ENCODE assay signal across 8 cellular contexts in genomic region chr22:28829358-28830181, GRCh38. TPM values are rescaled to one million over a fixed set of nuclear protein-coding genes. Genes with fewer than 3 reads are reported as not detected.
A peak's percentile ranks its signal among the peaks of the same experiment; 100 is the strongest.
DNase-seq lines count a peak whose midpoint lies in the region; ATAC-seq and TF ChIP-seq lines count a peak whose summit lies in the region.

No MANE protein-coding gene starts in this region.

- dilution Hi-C loops in mammary epithelial cell (cut with HindIII; ENCODE audit: low sequenced_read_pairs), result no loop called here

- H3K36me3 ChIP-seq in mammary epithelial cell (ENCODE audit: insufficient read depth, low read length), result no peaks in the 10 kb centered on the region

- H3K4me1 ChIP-seq in mammary epithelial cell (ENCODE audit: insufficient read depth, low read length), result no peaks in the 10 kb centered on the region

- in situ Hi-C loops in mammary epithelial cell (cut with MboI; ENCODE audit: low sequenced_read_pairs in 2 of 2), result loop anchor here (5.0 to 25.0 kb wide), 2 partner anchors 227 to 767 kb away; no protein-coding TSS in a partner anchor

- no peak overlapping the region for H2AFZ ChIP-seq in mammary epithelial cell (ENCODE audit: low read depth, low read length)

- no TSS peak for BruUV-seq in mammary epithelial cell (replicated peaks; lab: Mats Ljungman, UMichigan)

- H3K9me3 ChIP-seq in mammary epithelial cell (replicated peaks; ENCODE audit: insufficient read depth, low read length), result no peaks in the 10 kb centered on the region

- H3K27ac ChIP-seq in VCaP, result peak overlapping the region; percentile 23; the same call in 1 of the 2 replicates
- no peak overlapping the region for H3K27ac ChIP-seq in mammary epithelial cell (ENCODE audit: insufficient read depth, low read depth, low read length)

- H3K9ac ChIP-seq in mammary epithelial cell (ENCODE audit: insufficient read depth, low read length), result no peak overlapping the region

- intact Hi-C loops in mammary epithelial cell (cut with micrococcal nuclease), result loop anchor here (1.0 to 2.0 kb wide), 6 partner anchors 30 to 811 kb away; no protein-coding TSS in a partner anchor

- DNase-seq in NCI-H446 (lab: John Stamatoyannopoulos, UW) (peak; percentile 33 to 80), NCI-H446 treated with DMSO at 0.1 percent for 48 hours (lab: John Stamatoyannopoulos, UW) (no peak), NCI-H1105 treated with DMSO at 0.1 percent for 48 hours (lab: John Stamatoyannopoulos, UW) (peak; percentile 53), mammary epithelial cell (peak; percentile 35), iris pigment epithelial cell (ENCODE audit: low read depth) (peak; percentile 74)
- DNase-seq in stimulated activated CD4-positive, alpha-beta T cell treated with anti-CD3 and anti-CD28 coated beads, Interleukin-12 subunit alpha, Interleukin-12 subunit beta, amount 100 ng/mL, for 24 hours (ENCODE audit: low read depth in 2 of 2), result peak; percentile 51 to 70

- 55% methylated on average over 10 of the region's 12 CpGs for WGBS in mammary epithelial cell (ENCODE audit: low coverage, missing lambda C conversion rate)

- no peak for ATAC-seq in GM19035 (IDR thresholded peaks at IDR 0.05; ENCODE audit: unreplicated experiment)

- no peak overlapping the region for H3K4me2 ChIP-seq in mammary epithelial cell (ENCODE audit: insufficient read depth, low read depth, low read length)

- no peaks in the 10 kb centered on the region for H3K79me2 ChIP-seq in mammary epithelial cell (ENCODE audit: insufficient read depth, low read length)

- H3K4me3 ChIP-seq in mammary epithelial cell (replicated peaks in 1 of 3; ENCODE audit: insufficient read depth in 1 of 3, low read depth in 2 of 3, low read length in 3 of 3), result no peak overlapping the region

- no peaks in the 10 kb centered on the region for H3K27me3 ChIP-seq in mammary epithelial cell (ENCODE audit: insufficient read depth, low read length)

- H4K20me1 ChIP-seq in mammary epithelial cell (ENCODE audit: insufficient read depth, low read length), result no peaks in the 10 kb centered on the region

- TF ChIP-seq CTCF in VCaP (conservative IDR thresholded peaks at IDR 0.05), result peak; percentile 97
- TF ChIP-seq CTCF in mammary epithelial cell (conservative IDR thresholded peaks at IDR 0.05 in 1 of 2, IDR thresholded peaks at IDR 0.05 in 1 of 2; ENCODE audit: extremely low read depth in 1 of 2, insufficient read depth in 1 of 2, low read depth in 1 of 2, low read length in 2 of 2), result peak; percentile 98

- CTCF ChIA-PET in mammary epithelial cell (lab: Charles Lee; ENCODE audit: low non-redundant PET), result interaction anchor here (0.7 to 0.9 kb wide), 2 partner anchors 104 to 210 kb away, joined by 3 to 7 read pairs; no protein-coding TSS in a partner anchor

RNA-seq across cellular contexts. Expression of gene XBP1, which starts 29.2 kb away (rescaled TPM):
- total RNA-seq in mammary epithelial cell, result 100 to 1,000 TPM; 166 to 224 TPM
- polyA plus RNA-seq in mammary epithelial cell, result 97.9 TPM
- polyA minus RNA-seq in mammary epithelial cell, result 133 TPM

RNA-seq across cellular contexts. Expression of gene ZNRF3, which starts 53.8 kb away (rescaled TPM):
- total RNA-seq in mammary epithelial cell, result 10 to 100 TPM in 1 of 2 donors, 1 to 10 TPM in 1; 9.5 to 14.5 TPM
- polyA plus RNA-seq in mammary epithelial cell, result 5.2 TPM
- 9.8 TPM for polyA minus RNA-seq in mammary epithelial cell

RNA-seq across cellular contexts. Expression of gene CCDC117, which starts 57.1 kb away (rescaled TPM):
- total RNA-seq in mammary epithelial cell, result 10 to 100 TPM; 10.6 to 16.0 TPM
- 3.8 TPM for polyA plus RNA-seq in mammary epithelial cell
- polyA minus RNA-seq in mammary epithelial cell, result 9.2 TPM
